15 cellular contexts compared by ENCODE assay signal in genomic region chr1:156760796-156761104, GRCh38. TPM values are rescaled to one million over a fixed set of nuclear protein-coding genes. Genes with fewer than 3 reads are reported as not detected.
DNase-seq lines count a peak whose midpoint lies in the region; ATAC-seq and TF ChIP-seq lines count a peak whose summit lies in the region.
"Had no signal": no experiment of that assay in that cellular context is flagged by ENCODE, and none has a peak within 500 bp of the region (broad histone marks: within the 10 kb centered on the region; RNA-seq: fewer than 3 reads in every experiment).

No MANE protein-coding gene starts in this region.

- H3K4me1 ChIP-seq in neural progenitor cell (peaks cover 10% of the 10 kb centered on the region), skeletal muscle tissue (ENCODE audit: control insufficient read depth in 3 of 3, insufficient read depth in 3 of 3, low read length in 3 of 3) (peaks cover 5 to 15% (median 13%) of the 10 kb centered on the region in 3 donors), suprapubic skin (peaks cover 3% of the 10 kb centered on the region)

- H3K36me3 ChIP-seq in neural progenitor cell: no peaks in the 10 kb centered on the region
- no peaks in the 10 kb centered on the region for H3K36me3 ChIP-seq in skeletal muscle tissue (ENCODE audit: control insufficient read depth in 3 of 3, insufficient read depth in 3 of 3, low read length in 3 of 3)
- no peaks in the 10 kb centered on the region for H3K36me3 ChIP-seq in suprapubic skin
- H3K36me3 ChIP-seq: BLaER1 had no signal

- TF ChIP-seq CTCF in brain (conservative IDR thresholded peaks at IDR 0.05) (no peak), neural progenitor cell (IDR thresholded peaks at IDR 0.05) (no peak), suprapubic skin (IDR thresholded peaks at IDR 0.05) (no peak), GM10248 (IDR thresholded peaks at IDR 0.05; ENCODE audit: control extremely low read depth, extremely low read depth, low read depth, missing control alignments) (no peak)

- H3K4me3 Mint-ChIP-seq in brain (no peak overlapping the region), neural progenitor cell (no peak overlapping the region)
- H3K4me3 Mint-ChIP-seq: CD8-positive, alpha-beta memory T cell had no signal

- H4K20me1 ChIP-seq in neural progenitor cell (ENCODE audit: low read depth): no peaks in the 10 kb centered on the region
- H4K20me1 ChIP-seq: BLaER1 had no signal

- no peak for TF ChIP-seq EP300 in suprapubic skin (IDR thresholded peaks at IDR 0.05)

- H3K4me3 ChIP-seq in neural progenitor cell: no peak overlapping the region
- H3K4me3 ChIP-seq in skeletal muscle tissue (ENCODE audit: low read length in 3 of 3): no peak overlapping the region
- no peak overlapping the region for H3K4me3 ChIP-seq in suprapubic skin
- H3K4me3 ChIP-seq: BLaER1, GM12878, GM23248 had no signal

- H2AFZ ChIP-seq in neural progenitor cell (replicated peaks): no peak overlapping the region
- H2AFZ ChIP-seq: GM23248 had no signal

- CTCF ChIA-PET in GM10248 (lab: Yijun Ruan, JAX): interaction anchor here (0.6 to 1.2 kb wide), 2 partner anchors 9 to 206 kb away, joined by 3 read pairs; partner anchors contain the start of gene HDGF

- H3K27me3 Mint-ChIP-seq in brain (no peaks in the 10 kb centered on the region), neural progenitor cell (ENCODE audit: insufficient read depth, low read depth) (peaks cover 2% of the 10 kb centered on the region)
- H3K27me3 Mint-ChIP-seq: CD8-positive, alpha-beta memory T cell had no signal

- POLR2A ChIA-PET in GM10248 (lab: Yijun Ruan, JAX): interaction anchor here (0.7 kb wide), 1 partner anchor 235 kb away, joined by 6 read pairs; no protein-coding TSS in a partner anchor

- ATAC-seq in HG02571 (IDR thresholded peaks at IDR 0.05; ENCODE audit: unreplicated experiment) (no peak), HG02610 (IDR thresholded peaks at IDR 0.05; ENCODE audit: unreplicated experiment) (no peak)
- ATAC-seq: GM12878 had no signal

- H3K4me2 ChIP-seq in neural progenitor cell: peak overlapping the region; percentile 45
- H3K4me2 ChIP-seq: BLaER1 had no signal

- H3K79me2 ChIP-seq in neural progenitor cell (ENCODE audit: low read depth): peaks cover 13% of the 10 kb centered on the region

- H3K36me3 Mint-ChIP-seq in brain (no peaks in the 10 kb centered on the region), neural progenitor cell (no peaks in the 10 kb centered on the region)
- H3K36me3 Mint-ChIP-seq: CD8-positive, alpha-beta memory T cell had no signal

- H3K27me3 ChIP-seq in neural progenitor cell (no peaks in the 10 kb centered on the region), skeletal muscle tissue (ENCODE audit: control insufficient read depth in 3 of 3, insufficient read depth in 3 of 3, low read length in 3 of 3) (no peaks in the 10 kb centered on the region), suprapubic skin (no peaks in the 10 kb centered on the region)
- H3K27me3 ChIP-seq: BLaER1 had no signal

- 66% methylated on average over 4 of the region's 4 CpGs for WGBS in suprapubic skin

- no peak for TF ChIP-seq POLR2A in suprapubic skin (IDR thresholded peaks at IDR 0.05)

- H3K4me1 Mint-ChIP-seq in brain: peaks cover 18% of the 10 kb centered on the region
- H3K4me1 Mint-ChIP-seq in neural progenitor cell: peaks cover 20% of the 10 kb centered on the region

- no peak overlapping the region for H3K27ac ChIP-seq in neural progenitor cell
- peak overlapping the region; percentile 10 for H3K27ac ChIP-seq in skeletal muscle tissue (ENCODE audit: low read depth, low read length)
- H3K27ac ChIP-seq in suprapubic skin: no peak overlapping the region
- H3K27ac ChIP-seq: 22Rv1, BLaER1, GM23248 had no signal

- DNase-seq in NCI-H82 (lab: John Stamatoyannopoulos, UW) (peak; percentile 85), neural progenitor cell (ENCODE audit: low spot score) (no peak), suprapubic skin (ENCODE audit: low spot score in 2 of 2) (no peak), GM10248 (ENCODE audit: extremely low spot score) (no peak)
- DNase-seq: AML-193; CD8-positive, alpha-beta memory T cell; GF-D8; GM23248 had no signal

- H3F3A ChIP-seq in neural progenitor cell (ENCODE audit: low read depth): peaks cover 14% of the 10 kb centered on the region

- H3K9me3 Mint-ChIP-seq in brain (no peaks in the 10 kb centered on the region), neural progenitor cell (no peaks in the 10 kb centered on the region)
- H3K9me3 Mint-ChIP-seq: CD8-positive, alpha-beta memory T cell had no signal

- no peak overlapping the region for H3K9ac ChIP-seq in neural progenitor cell
- peak overlapping the region in 1 of 3 donors; percentile 54 for H3K9ac ChIP-seq in skeletal muscle tissue (ENCODE audit: low read depth in 1 of 3, low read length in 3 of 3)
- H3K9ac ChIP-seq: BLaER1, GM23248 had no signal

- H3K9me3 ChIP-seq in neural progenitor cell (ENCODE audit: low read depth) (no peaks in the 10 kb centered on the region), skeletal muscle tissue (ENCODE audit: control insufficient read depth in 3 of 3, low read length in 3 of 3) (no peaks in the 10 kb centered on the region), suprapubic skin (no peaks in the 10 kb centered on the region)
- H3K9me3 ChIP-seq: BLaER1 had no signal

- peak overlapping the region in 4 of 5 experiments; percentile 27 to 86 (median 68) for H3K27ac Mint-ChIP-seq in brain
- H3K27ac Mint-ChIP-seq in neural progenitor cell: no peak overlapping the region

RNA-seq across cellular contexts. Expression of gene PRCC, which starts 6.6 kb away (rescaled TPM):
- 111 TPM for polyA plus RNA-seq in brain (ENCODE audit: insufficient read depth, low read depth, low replicate concordance)
- total RNA-seq in neural progenitor cell (ENCODE audit: low replicate concordance): 30.1 and 43.1 TPM in 2 replicates
- total RNA-seq in skeletal muscle tissue: 9.9 TPM
- 10 to 100 TPM; 39.1 to 50.1 (median 43.3) TPM for total RNA-seq in suprapubic skin

RNA-seq across cellular contexts. Expression of gene HDGF, which starts 9.3 kb away (rescaled TPM):
- polyA plus RNA-seq in brain (ENCODE audit: insufficient read depth, low read depth, low replicate concordance): 502 TPM
- total RNA-seq in neural progenitor cell (ENCODE audit: low replicate concordance) (246 and 366 TPM in 2 replicates), skeletal muscle tissue (61.6 TPM), suprapubic skin (100 to 1,000 TPM; 178 to 250 (median 210) TPM)

RNA-seq across cellular contexts. Expression of gene MRPL24, which starts 19.9 kb away (rescaled TPM):
- 111 TPM for polyA plus RNA-seq in brain (ENCODE audit: insufficient read depth, low read depth, low replicate concordance)
- total RNA-seq in neural progenitor cell (ENCODE audit: low replicate concordance) (21.4 and 24.7 TPM in 2 replicates), skeletal muscle tissue (36.5 TPM), suprapubic skin (10 to 100 TPM; 33.6 to 66.6 (median 55.0) TPM)

RNA-seq across cellular contexts. Expression of gene ISG20L2, which starts 32.2 kb away (rescaled TPM):
- polyA plus RNA-seq in brain (ENCODE audit: insufficient read depth, low read depth, low replicate concordance): 41.5 TPM
- 17.4 and 23.7 TPM in 2 replicates for total RNA-seq in neural progenitor cell (ENCODE audit: low replicate concordance)
- total RNA-seq in skeletal muscle tissue: 5.2 TPM
- total RNA-seq in suprapubic skin: 10 to 100 TPM; 33.8 to 59.6 (median 38.9) TPM

RNA-seq across cellular contexts. Expression of gene METTL25B, which starts 32.5 kb away (rescaled TPM):
- 46.8 TPM for polyA plus RNA-seq in brain (ENCODE audit: insufficient read depth, low read depth, low replicate concordance)
- 21.4 and 26.5 TPM in 2 replicates for total RNA-seq in neural progenitor cell (ENCODE audit: low replicate concordance)
- 4.2 TPM for total RNA-seq in skeletal muscle tissue
- total RNA-seq in suprapubic skin: 10 to 100 TPM; 20.7 to 40.3 (median 34.2) TPM
